Comparison of ENCODE assay signal across 21 cellular contexts in the genomic region with DNA sequence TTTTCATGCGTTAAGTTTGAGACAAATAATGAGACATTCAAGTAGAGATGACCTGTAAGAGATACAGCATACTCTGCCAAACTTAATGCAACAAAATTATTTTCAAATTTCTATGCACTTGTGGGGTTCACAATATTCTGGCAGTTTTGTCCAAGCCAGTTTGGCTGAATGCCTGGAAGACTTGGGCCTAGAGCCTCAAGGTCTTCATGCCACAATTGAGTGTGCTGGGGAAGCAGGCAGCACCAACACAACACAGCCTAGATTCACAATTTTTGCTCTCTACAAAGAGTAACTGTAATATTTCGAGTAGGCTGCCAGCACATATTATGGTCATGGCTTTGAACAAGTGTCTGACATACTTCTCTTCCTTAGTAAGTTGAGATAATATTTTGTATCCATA.
A peak's percentile ranks its signal among the peaks of the same experiment; 100 is the strongest.
DNase-seq lines count a peak whose midpoint lies in the region; TF ChIP-seq lines count a peak whose summit lies in the region.
"Had no signal": no experiment of that assay in that cellular context is flagged by ENCODE, and none has a peak within 500 bp of the region (broad histone marks: within the 10 kb centered on the region; RNA-seq: fewer than 3 reads in every experiment).

No MANE protein-coding gene starts in this region.

- H3K4me1 Mint-ChIP-seq in CD4-positive, alpha-beta memory T cell, result no peaks in the 10 kb centered on the region
- H3K4me1 Mint-ChIP-seq: CD14-positive monocyte; CD4-positive, CD25-positive, alpha-beta regulatory T cell had no signal

- H3K4me3 Mint-ChIP-seq in CD4-positive, alpha-beta memory T cell, result no peak overlapping the region
- H3K4me3 Mint-ChIP-seq: CD14-positive monocyte; CD4-positive, CD25-positive, alpha-beta regulatory T cell; CD8-positive, alpha-beta T cell had no signal

- H3K27me3 ChIP-seq in Karpas-422 (ENCODE audit: low read length) (no peaks in the 10 kb centered on the region), ovary (no peaks in the 10 kb centered on the region)
- no peaks in the 10 kb centered on the region for H3K27me3 ChIP-seq in CD4-positive, alpha-beta memory T cell (ENCODE audit: insufficient read depth, low read length)
- H3K27me3 ChIP-seq: BE2C, BLaER1 had no signal

- intact Hi-C loops in ovary (cut with DNase I), result no loop called here
- intact Hi-C loops in CD4-positive, alpha-beta memory T cell (cut with micrococcal nuclease), result no loop called here

- TF ChIP-seq EP300 in ovary (IDR thresholded peaks at IDR 0.05), result no peak

- H3K4me1 ChIP-seq in Karpas-422 (ENCODE audit: low read length), result peaks cover 68% of the 10 kb centered on the region
- no peaks in the 10 kb centered on the region for H3K4me1 ChIP-seq in ovary (ENCODE audit: insufficient read depth)
- no peaks in the 10 kb centered on the region for H3K4me1 ChIP-seq in CD4-positive, alpha-beta memory T cell (ENCODE audit: insufficient read depth, low read length)
- H3K4me1 ChIP-seq: BE2C, BLaER1, Caco-2 had no signal

- H3K4me2 ChIP-seq in Karpas-422 (ENCODE audit: low read depth, low read length, poor library complexity, severe bottlenecking), result no peak overlapping the region
- H3K4me2 ChIP-seq: BLaER1 had no signal

- H3K27ac ChIP-seq in Karpas-422 (ENCODE audit: low read length) (no peak overlapping the region), ovary (no peak overlapping the region)
- H3K27ac ChIP-seq in CD4-positive, alpha-beta memory T cell (ENCODE audit: low read depth, low read length), result no peak overlapping the region
- H3K27ac ChIP-seq: BLaER1 had no signal

- H3K9me3 ChIP-seq in Karpas-422 (ENCODE audit: low read length) (no peaks in the 10 kb centered on the region), ovary (no peaks in the 10 kb centered on the region)
- H3K9me3 ChIP-seq in CD4-positive, alpha-beta memory T cell (ENCODE audit: control insufficient read depth in 1 of 2, low read length in 2 of 2), result no peaks in the 10 kb centered on the region
- H3K9me3 ChIP-seq: BLaER1, Caco-2 had no signal

- CTCF ChIA-PET in CD4-positive, alpha-beta memory T cell (lab: Charles Lee; ENCODE audit: partially characterized antibody), result no interaction called here

- WGBS in ovary, 3 donors, result 72 to 82% (median 82%) methylated on average over 2 of the region's 2 CpGs

- H3K27ac Mint-ChIP-seq in CD4-positive, alpha-beta memory T cell, result no peak overlapping the region
- H3K27ac Mint-ChIP-seq: CD14-positive monocyte; CD4-positive, CD25-positive, alpha-beta regulatory T cell; CD8-positive, alpha-beta T cell had no signal

- H2AFZ ChIP-seq in Karpas-422 (ENCODE audit: low read length), result peak overlapping the region; percentile 39

- H3K36me3 Mint-ChIP-seq in CD4-positive, alpha-beta memory T cell, result no peaks in the 10 kb centered on the region
- H3K36me3 Mint-ChIP-seq: CD14-positive monocyte; CD4-positive, CD25-positive, alpha-beta regulatory T cell; CD8-positive, alpha-beta T cell had no signal

- H3K79me2 ChIP-seq in Karpas-422 (ENCODE audit: low read length), result no peaks in the 10 kb centered on the region

- H3K9ac ChIP-seq in Karpas-422 (ENCODE audit: low read length), result no peak overlapping the region
- H3K9ac ChIP-seq: BLaER1 had no signal

- peaks cover 0 to 4% (median 0%) of the 10 kb centered on the region in 8 donors for H3K9me3 Mint-ChIP-seq in CD4-positive, alpha-beta memory T cell
- H3K9me3 Mint-ChIP-seq: CD8-positive, alpha-beta T cell had no signal

- no peaks in the 10 kb centered on the region for H4K20me1 ChIP-seq in Karpas-422 (ENCODE audit: insufficient read depth, low read depth, low read length)
- H4K20me1 ChIP-seq: BLaER1 had no signal

- H3K4me3 ChIP-seq in Karpas-422 (ENCODE audit: low read length) (no peak overlapping the region), ovary (no peak overlapping the region)
- H3K4me3 ChIP-seq in CD4-positive, alpha-beta memory T cell (ENCODE audit: low read length in 2 of 2), result no peak overlapping the region
- H3K4me3 ChIP-seq: BLaER1, GM12878 had no signal

- no peaks in the 10 kb centered on the region for H3K27me3 Mint-ChIP-seq in CD4-positive, alpha-beta memory T cell
- H3K27me3 Mint-ChIP-seq: CD4-positive, CD25-positive, alpha-beta regulatory T cell had no signal

- TF ChIP-seq CTCF in ovary (IDR thresholded peaks at IDR 0.05), result no peak

- no peak for TF ChIP-seq POLR2A in ovary (IDR thresholded peaks at IDR 0.05)

- POLR2A ChIA-PET in CD4-positive, alpha-beta memory T cell (lab: Charles Lee; ENCODE audit: partially characterized antibody), result no interaction called here

- no peaks in the 10 kb centered on the region for H3K9me2 ChIP-seq in Karpas-422 (replicated peaks; ENCODE audit: insufficient read depth, low read length)

- DNase-seq in Karpas-422, result no peak
- DNase-seq in ovary, result peak in 4 of 5 donors; percentile 11 to 48 (median 25)
- DNase-seq in CD4-positive, alpha-beta memory T cell, result no peak
- DNase-seq in RKO (ENCODE audit: low spot score), result no peak
- no peak for DNase-seq in DMS153 (lab: John Stamatoyannopoulos, UW)
- DNase-seq: 8988T; ACHN; BE2C; C1 segment of cervical spinal cord; Caco-2; Calu3; CD4-positive, CD25-positive, alpha-beta regulatory T cell; CD8-positive, alpha-beta T cell; DMS53; DMS79; DND-41; EL; GDM1 had no signal

- H3K36me3 ChIP-seq in Karpas-422 (ENCODE audit: insufficient read depth, low read length) (no peaks in the 10 kb centered on the region), ovary (no peaks in the 10 kb centered on the region)
- H3K36me3 ChIP-seq in CD4-positive, alpha-beta memory T cell (ENCODE audit: insufficient read depth, low read length), result no peaks in the 10 kb centered on the region
- H3K36me3 ChIP-seq: BE2C, BLaER1 had no signal

Comparison
In these comparisons a context has a peak if more than half of its experiments do, and no peak if none do; other contexts are left out.
1. DNase-seq: peak in ovary (4 of 5); none in Karpas-422 (single experiment), CD4-positive, alpha-beta memory T cell (0 of 5), RKO (single experiment) and DMS153 (single experiment).